1 cellular context compared by ENCODE assay signal in genomic region chr1:230236951-230237350, GRCh38.
TF ChIP-seq lines count a peak whose summit lies in the region.

No MANE protein-coding gene starts in this region.

TF ChIP-seq in HepG2, 621 proteins besides CTCF, POLR2A, EP300 and RAD21:
- TF ChIP-seq ZNF629 (CRISPR knock-in tag; conservative IDR thresholded peaks at IDR 0.05) (no peak), U2AF2 (IDR thresholded peaks at IDR 0.05; ENCODE audit: low read depth, low read length) (no peak), NCOA1 (CRISPR knock-in tag; IDR thresholded peaks at IDR 0.05) (no peak), ZFP90 (CRISPR knock-in tag; IDR thresholded peaks at IDR 0.05; ENCODE audit: borderline replicate concordance) (no peak), ATM (IDR thresholded peaks at IDR 0.05; ENCODE audit: borderline replicate concordance) (no peak), NFKB2 (CRISPR knock-in tag; IDR thresholded peaks at IDR 0.05; ENCODE audit: borderline replicate concordance) (no peak)
- TF ChIP-seq, protein P1, sequence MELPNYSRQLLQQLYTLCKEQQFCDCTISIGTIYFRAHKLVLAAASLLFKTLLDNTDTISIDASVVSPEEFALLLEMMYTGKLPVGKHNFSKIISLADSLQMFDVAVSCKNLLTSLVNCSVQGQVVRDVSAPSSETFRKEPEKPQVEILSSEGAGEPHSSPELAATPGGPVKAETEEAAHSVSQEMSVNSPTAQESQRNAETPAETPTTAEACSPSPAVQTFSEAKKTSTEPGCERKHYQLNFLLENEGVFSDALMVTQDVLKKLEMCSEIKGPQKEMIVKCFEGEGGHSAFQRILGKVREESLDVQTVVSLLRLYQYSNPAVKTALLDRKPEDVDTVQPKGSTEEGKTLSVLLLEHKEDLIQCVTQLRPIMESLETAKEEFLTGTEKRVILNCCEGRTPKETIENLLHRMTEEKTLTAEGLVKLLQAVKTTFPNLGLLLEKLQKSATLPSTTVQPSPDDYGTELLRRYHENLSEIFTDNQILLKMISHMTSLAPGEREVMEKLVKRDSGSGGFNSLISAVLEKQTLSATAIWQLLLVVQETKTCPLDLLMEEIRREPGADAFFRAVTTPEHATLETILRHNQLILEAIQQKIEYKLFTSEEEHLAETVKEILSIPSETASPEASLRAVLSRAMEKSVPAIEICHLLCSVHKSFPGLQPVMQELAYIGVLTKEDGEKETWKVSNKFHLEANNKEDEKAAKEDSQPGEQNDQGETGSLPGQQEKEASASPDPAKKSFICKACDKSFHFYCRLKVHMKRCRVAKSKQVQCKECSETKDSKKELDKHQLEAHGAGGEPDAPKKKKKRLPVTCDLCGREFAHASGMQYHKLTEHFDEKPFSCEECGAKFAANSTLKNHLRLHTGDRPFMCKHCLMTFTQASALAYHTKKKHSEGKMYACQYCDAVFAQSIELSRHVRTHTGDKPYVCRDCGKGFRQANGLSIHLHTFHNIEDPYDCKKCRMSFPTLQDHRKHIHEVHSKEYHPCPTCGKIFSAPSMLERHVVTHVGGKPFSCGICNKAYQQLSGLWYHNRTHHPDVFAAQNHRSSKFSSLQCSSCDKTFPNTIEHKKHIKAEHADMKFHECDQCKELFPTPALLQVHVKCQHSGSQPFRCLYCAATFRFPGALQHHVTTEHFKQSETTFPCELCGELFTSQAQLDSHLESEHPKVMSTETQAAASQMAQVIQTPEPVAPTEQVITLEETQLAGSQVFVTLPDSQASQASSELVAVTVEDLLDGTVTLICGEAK (IDR thresholded peaks at IDR 0.05) = no peak
- TF ChIP-seq, protein P1 (CRISPR knock-in tag; IDR thresholded peaks at IDR 0.05) = no peak
TF ChIP-seq in HepG2: peak in this region for 0.
